ENCODE assay signal across 29 cellular contexts in the genomic region with DNA sequence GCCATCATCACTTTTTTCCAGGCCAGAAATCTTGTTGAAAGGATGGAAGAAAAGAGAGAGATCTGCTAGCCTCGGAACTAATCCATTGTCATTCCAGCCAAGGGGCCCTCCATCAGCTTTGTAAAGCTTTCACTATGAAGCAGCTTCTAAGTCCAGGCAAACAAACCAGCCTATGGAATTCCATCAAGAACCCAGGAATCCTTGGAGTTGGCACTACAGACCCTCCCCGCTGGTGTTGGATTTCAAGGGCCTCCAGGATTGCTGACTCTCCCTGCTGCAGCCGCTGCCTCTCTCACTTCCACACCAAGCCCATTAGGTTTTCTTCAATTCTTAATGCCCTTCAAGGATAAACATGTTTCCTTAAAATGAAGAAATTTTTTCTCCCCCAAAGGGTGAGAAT.
"Had no signal": no experiment of that assay in that cellular context is flagged by ENCODE, and none has a peak within 500 bp of the region (broad histone marks: within the 10 kb centered on the region; RNA-seq: fewer than 3 reads in every experiment).

No MANE protein-coding gene starts in this region.

- H2AFZ ChIP-seq: parathyroid adenoma had no signal

- H3K9me3 Mint-ChIP-seq: activated T-helper 1 cell treated with anti-CD3 and anti-CD28 coated beads, Interleukin-12 subunit alpha, Interleukin-12 subunit beta, Interleukin-2, Interleukin-4 antibody, amounts not matched to agents 30 ng/mL and 10 ng/mL and 1 ng/mL, durations not matched to agents 14 hours and 24 hours and 36 hours had no signal

- DNase-seq: activated CD4-positive, alpha-beta T cell treated with anti-CD3 and anti-CD28 coated beads for 48 hours; activated CD4-positive, alpha-beta T cell treated with anti-CD3 and anti-CD28 coated beads, Interleukin-2, amount 50 U/mL, for 48 hours; activated CD8-positive, alpha-beta memory T cell treated with anti-CD3 and anti-CD28 coated beads, Interleukin-2, amount 50 U/mL, for 4 hours; activated effector memory CD4-positive, alpha-beta T cell treated with anti-CD3 and anti-CD28 coated beads, Interleukin-2, amount 50 U/mL, for 16 hours; activated naive CD4-positive, alpha-beta T cell treated with anti-CD3 and anti-CD28 coated beads for 36 hours; activated naive CD8-positive, alpha-beta T cell treated with anti-CD3 and anti-CD28 coated beads for 36 hours; activated T-cell treated with anti-CD3 and anti-CD28 coated beads, Interleukin-2, amount 50 U/mL, for 1 hour; body of pancreas; cortex of kidney; foreskin fibroblast; hippocampal formation; immature natural killer cell; kidney; left lung; lower lobe of right lung; mesenchymal stem cell; naive thymus-derived CD8-positive, alpha-beta T cell; occipital lobe; stimulated activated CD4-positive, alpha-beta T cell treated with anti-CD3 and anti-CD28 coated beads, Interleukin-1b, Interleukin-23, amount 100 ng/mL, for 48 hours; stimulated activated CD4-positive, alpha-beta T cell treated with anti-CD3 and anti-CD28 coated beads, Interleukin-4, amount 100 ng/mL, for 4 hours; stimulated activated naive B cell treated with anti-CD40 and anti-IgM and Interleukin-4, amounts not matched to agents 10 μg/mL and 1 μg/mL and 100 μg/mL, for 72 hours had no signal

- H3K4me3 Mint-ChIP-seq: activated naive CD4-positive, alpha-beta T cell treated with anti-CD3 and anti-CD28 coated beads for 36 hours; activated naive CD8-positive, alpha-beta T cell treated with anti-CD3 and anti-CD28 coated beads for 36 hours; activated T-helper 1 cell treated with anti-CD3 and anti-CD28 coated beads, Interleukin-12 subunit alpha, Interleukin-12 subunit beta, Interleukin-2, Interleukin-4 antibody, amounts not matched to agents 30 ng/mL and 10 ng/mL and 1 ng/mL, durations not matched to agents 14 hours and 24 hours and 36 hours; immature natural killer cell; naive thymus-derived CD8-positive, alpha-beta T cell; neural crest cell; stimulated activated naive B cell treated with anti-CD40 and anti-IgM and Interleukin-4, amounts not matched to agents 10 μg/mL and 1 μg/mL and 100 μg/mL, for 72 hours had no signal

- H3K9ac ChIP-seq: parathyroid adenoma had no signal

- H3K79me2 ChIP-seq: parathyroid adenoma had no signal

- H3K9me3 ChIP-seq: adrenal gland, body of pancreas, lower lobe of right lung, psoas muscle, suprapubic skin had no signal

- H3K27ac Mint-ChIP-seq: activated naive CD4-positive, alpha-beta T cell treated with anti-CD3 and anti-CD28 coated beads for 36 hours; activated naive CD8-positive, alpha-beta T cell treated with anti-CD3 and anti-CD28 coated beads for 36 hours; activated T-helper 1 cell treated with anti-CD3 and anti-CD28 coated beads, Interleukin-12 subunit alpha, Interleukin-12 subunit beta, Interleukin-2, Interleukin-4 antibody, amounts not matched to agents 30 ng/mL and 10 ng/mL and 1 ng/mL, durations not matched to agents 14 hours and 24 hours and 36 hours; immature natural killer cell; stimulated activated naive B cell treated with anti-CD40 and anti-IgM and Interleukin-4, amounts not matched to agents 10 μg/mL and 1 μg/mL and 100 μg/mL, for 72 hours had no signal

- H3K27me3 ChIP-seq: adrenal gland, body of pancreas, left lung, tibial nerve had no signal

- H3K36me3 Mint-ChIP-seq: immature natural killer cell; naive thymus-derived CD8-positive, alpha-beta T cell had no signal

- H3K4me1 ChIP-seq: adrenal gland, body of pancreas, left lung, lower lobe of right lung, parathyroid adenoma, psoas muscle, tibial nerve had no signal

- H3K27ac ChIP-seq: adrenal gland, body of pancreas, left lung, lower lobe of right lung, parathyroid adenoma, psoas muscle, suprapubic skin, tibial nerve had no signal

- H3K4me1 Mint-ChIP-seq: immature natural killer cell had no signal

- H3K4me2 ChIP-seq: smooth muscle cell had no signal
